27 cellular contexts compared by ENCODE assay signal in the genomic region with DNA sequence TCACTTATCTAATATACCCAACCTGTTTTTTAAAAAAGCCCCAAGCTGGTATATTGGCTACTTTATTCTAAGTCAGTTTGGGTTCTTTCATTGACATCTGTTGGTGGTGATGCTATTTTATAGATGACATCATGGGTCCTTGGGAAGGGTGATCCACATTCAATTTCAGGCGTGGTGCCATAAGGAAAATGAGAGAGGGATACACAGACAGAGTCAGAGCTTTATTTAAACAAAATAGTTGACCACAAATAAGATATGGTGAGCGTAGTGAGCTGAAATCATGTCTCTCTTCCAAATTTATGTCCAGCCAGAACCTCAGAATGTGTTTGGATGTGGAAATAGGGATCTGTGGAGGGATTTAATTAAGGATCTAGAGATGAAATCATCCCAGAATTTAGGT.
"Had no signal": no experiment of that assay in that cellular context is flagged by ENCODE, and none has a peak within 500 bp of the region (broad histone marks: within the 10 kb centered on the region; RNA-seq: fewer than 3 reads in every experiment).

No MANE protein-coding gene starts in this region.

- H3K4me3 Mint-ChIP-seq: endodermal cell; naive B cell; nephron; stimulated activated memory B cell treated with anti-CD40 and anti-IgM and Interleukin-4, amounts not matched to agents 10 μg/mL and 1 μg/mL and 100 μg/mL, for 72 hours; stimulated activated naive CD8-positive, alpha-beta T cell treated with anti-CD3 and anti-CD28 coated beads, Interleukin-15, Interleukin-2, amounts not matched to agents 100 ng/mL and 50 ng/mL, for 24 hours; type B pancreatic cell had no signal

- H3K27me3 ChIP-seq: spleen had no signal

- H3K4me1 ChIP-seq: parathyroid adenoma, psoas muscle, spleen had no signal

- H3K27me3 Mint-ChIP-seq: stimulated activated memory B cell treated with anti-CD40 and anti-IgM and Interleukin-4, amounts not matched to agents 10 μg/mL and 1 μg/mL and 100 μg/mL, for 72 hours; type B pancreatic cell had no signal

- ATAC-seq: psoas muscle; sciatic nerve; stimulated activated memory B cell treated with anti-CD40 and anti-IgM and Interleukin-4, amounts not matched to agents 10 μg/mL and 1 μg/mL and 100 μg/mL, for 72 hours had no signal

- FAIRE-seq: endothelial cell of umbilical vein, islet of Langerhans, urothelium cell line had no signal

- H3K4me1 Mint-ChIP-seq: endodermal cell had no signal

- H3K27ac ChIP-seq: coronary artery, parathyroid adenoma, psoas muscle, spleen, thoracic aorta had no signal

- H3K9me3 ChIP-seq: psoas muscle, spleen, thoracic aorta had no signal

- H3K36me3 Mint-ChIP-seq: naive B cell; stimulated activated memory B cell treated with anti-CD40 and anti-IgM and Interleukin-4, amounts not matched to agents 10 μg/mL and 1 μg/mL and 100 μg/mL, for 72 hours; type B pancreatic cell had no signal

- H3K9me3 Mint-ChIP-seq: endodermal cell; nephron; stimulated activated memory B cell treated with anti-CD40 and anti-IgM and Interleukin-4, amounts not matched to agents 10 μg/mL and 1 μg/mL and 100 μg/mL, for 72 hours; stimulated activated naive CD8-positive, alpha-beta T cell treated with anti-CD3 and anti-CD28 coated beads, Interleukin-15, Interleukin-2, amounts not matched to agents 100 ng/mL and 50 ng/mL, for 24 hours; type B pancreatic cell had no signal

- H3K9ac ChIP-seq: parathyroid adenoma had no signal

- H2AFZ ChIP-seq: parathyroid adenoma had no signal

- H3K4me3 ChIP-seq: coronary artery, psoas muscle, spleen, thoracic aorta had no signal

- H3K79me2 ChIP-seq: parathyroid adenoma had no signal

- DNase-seq: effector CD4-positive, alpha-beta T cell; endodermal cell; erythroblast; foreskin melanocyte; head of caudate nucleus; hypothalamus; kidney glomerular epithelial cell; mesendoderm; naive B cell; occipital lobe; psoas muscle; retina; spleen; stimulated activated CD4-positive, alpha-beta T cell treated with anti-CD3 and anti-CD28 coated beads, Interleukin-15, amount 100 ng/mL, for 24 hours; stimulated activated CD4-positive, alpha-beta T cell treated with anti-CD3 and anti-CD28 coated beads, Interleukin-1b, Interleukin-23, amount 100 ng/mL, for 48 hours; stimulated activated CD4-positive, alpha-beta T cell treated with anti-CD3 and anti-CD28 coated beads, Interleukin-4, amount 100 ng/mL, for 24 hours had no signal

- H3K36me3 ChIP-seq: spleen, thoracic aorta had no signal

- H3K27ac Mint-ChIP-seq: endodermal cell; naive B cell; nephron; stimulated activated memory B cell treated with anti-CD40 and anti-IgM and Interleukin-4, amounts not matched to agents 10 μg/mL and 1 μg/mL and 100 μg/mL, for 72 hours; stimulated activated naive CD8-positive, alpha-beta T cell treated with anti-CD3 and anti-CD28 coated beads, Interleukin-15, Interleukin-2, amounts not matched to agents 100 ng/mL and 50 ng/mL, for 24 hours; type B pancreatic cell had no signal
